Comparison of ENCODE assay signal across 11 cellular contexts in genomic region chr11:66328036-66328306, GRCh38. TPM values are rescaled to one million over a fixed set of nuclear protein-coding genes. Genes with fewer than 3 reads are reported as not detected.
DNase-seq lines count a peak whose midpoint lies in the region; ATAC-seq and TF ChIP-seq lines count a peak whose summit lies in the region.
"Had no signal": no experiment of that assay in that cellular context is flagged by ENCODE, and none has a peak within 500 bp of the region (broad histone marks: within the 10 kb centered on the region; RNA-seq: fewer than 3 reads in every experiment).

No MANE protein-coding gene starts in this region.

- no peak overlapping the region for H2AFZ ChIP-seq in hepatocyte

- CTCF ChIA-PET in MCF 10A (lab: Yijun Ruan, JAX), result no interaction called here
- CTCF ChIA-PET in activated CD8-positive, alpha-beta T cell treated with anti-CD3 and anti-CD28 coated beads, Interleukin-2, amount 10 ng/mL, durations not matched to agents 7 days and 5 days (lab: Charles Lee), result no interaction called here

- peaks cover 0 to 3% of the 10 kb centered on the region in 2 donors for H3K4me1 ChIP-seq in breast epithelium
- H3K4me1 ChIP-seq in hepatocyte (ENCODE audit: insufficient read depth), result peaks cover 46% of the 10 kb centered on the region

- H3K27ac Mint-ChIP-seq in MCF 10A (ENCODE audit: low read depth, unreplicated experiment) (peak overlapping the region; percentile 4), type B pancreatic cell (peak overlapping the region; percentile 46)
- peak overlapping the region; percentile 85 for H3K27ac Mint-ChIP-seq in activated CD8-positive, alpha-beta T cell treated with anti-CD3 and anti-CD28 coated beads, Interleukin-2, amount 10 ng/mL, durations not matched to agents 7 days and 5 days

- H3K9me2 ChIP-seq in hepatocyte (replicated peaks; ENCODE audit: insufficient read depth), result no peaks in the 10 kb centered on the region

- peak overlapping the region; percentile 68 for H3K4me2 ChIP-seq in hepatocyte

- BruUV-seq in MCF 10A (replicated peaks; lab: Mats Ljungman, UMichigan), result no TSS peak

- H3K36me3 ChIP-seq in breast epithelium (no peaks in the 10 kb centered on the region), hepatocyte (replicated peaks; ENCODE audit: insufficient read depth, low read depth) (no peaks in the 10 kb centered on the region)

- H3K27me3 Mint-ChIP-seq in MCF 10A (ENCODE audit: insufficient read depth, unreplicated experiment), result no peaks in the 10 kb centered on the region
- H3K27me3 Mint-ChIP-seq in activated CD8-positive, alpha-beta T cell treated with anti-CD3 and anti-CD28 coated beads, Interleukin-2, amount 10 ng/mL, durations not matched to agents 7 days and 5 days (ENCODE audit: low read depth), result no peaks in the 10 kb centered on the region
- no peaks in the 10 kb centered on the region for H3K27me3 Mint-ChIP-seq in type B pancreatic cell

- WGBS in hepatocyte (ENCODE audit: low lambda C conversion rate, missing lambda C conversion rate), result 86% methylated on average over 2 of the region's 2 CpGs

- no peaks in the 10 kb centered on the region for H4K20me1 ChIP-seq in hepatocyte (ENCODE audit: insufficient read depth, poor library complexity, severe bottlenecking)

- H3K36me3 Mint-ChIP-seq in MCF 10A (ENCODE audit: insufficient read depth, unreplicated experiment) (peaks cover 18% of the 10 kb centered on the region), type B pancreatic cell (no peaks in the 10 kb centered on the region)
- H3K36me3 Mint-ChIP-seq in activated CD8-positive, alpha-beta T cell treated with anti-CD3 and anti-CD28 coated beads, Interleukin-2, amount 10 ng/mL, durations not matched to agents 7 days and 5 days (ENCODE audit: low read depth), result no peaks in the 10 kb centered on the region

- intact Hi-C loops in MCF 10A (cut with micrococcal nuclease) (loop anchor here (1.0 kb wide), 3 partner anchors 8 to 61 kb away; partner anchors contain the start of gene RIN1), breast epithelium (cut with DNase I; ENCODE audit: low total_unique reads) (no loop called here)

- no peak for TF ChIP-seq POLR2A in breast epithelium (IDR thresholded peaks at IDR 0.05)

- H3K27me3 ChIP-seq in breast epithelium (no peaks in the 10 kb centered on the region), hepatocyte (no peaks in the 10 kb centered on the region)

- no peak for TF ChIP-seq CTCF in MCF 10A (IDR thresholded peaks at IDR 0.05; ENCODE audit: unreplicated experiment)
- TF ChIP-seq CTCF in breast epithelium (IDR thresholded peaks at IDR 0.05), result no peak
- TF ChIP-seq CTCF in hepatocyte (IDR thresholded peaks at IDR 0.05; ENCODE audit: poor library complexity), result no peak
- TF ChIP-seq CTCF in type B pancreatic cell (conservative IDR thresholded peaks at IDR 0.05), result no peak

- H3K9me3 Mint-ChIP-seq in MCF 10A (ENCODE audit: unreplicated experiment), result no peaks in the 10 kb centered on the region
- H3K9me3 Mint-ChIP-seq in activated CD8-positive, alpha-beta T cell treated with anti-CD3 and anti-CD28 coated beads, Interleukin-2, amount 10 ng/mL, durations not matched to agents 7 days and 5 days (ENCODE audit: insufficient read depth), result no peaks in the 10 kb centered on the region
- H3K9me3 Mint-ChIP-seq in type B pancreatic cell, result no peaks in the 10 kb centered on the region
- H3K9me3 Mint-ChIP-seq: CD14-positive monocyte had no signal

- POLR2A ChIA-PET in MCF 10A (lab: Yijun Ruan, JAX), result interaction anchor here (1.6 kb wide), 1 partner anchor 16 kb away, joined by 16 read pairs; no protein-coding TSS in a partner anchor
- POLR2A ChIA-PET in activated CD8-positive, alpha-beta T cell treated with anti-CD3 and anti-CD28 coated beads, Interleukin-2, amount 10 ng/mL, durations not matched to agents 7 days and 5 days (lab: Charles Lee), result no interaction called here

- H3K79me2 ChIP-seq in hepatocyte, result no peaks in the 10 kb centered on the region

- H3K4me3 ChIP-seq in breast epithelium, result no peak overlapping the region
- H3K4me3 ChIP-seq in hepatocyte, result no peak overlapping the region

- ATAC-seq in activated CD8-positive, alpha-beta T cell treated with anti-CD3 and anti-CD28 coated beads, Interleukin-2, amount 10 ng/mL, durations not matched to agents 7 days and 5 days, result peak; percentile 54
- ATAC-seq in GM18868 (IDR thresholded peaks at IDR 0.05; ENCODE audit: unreplicated experiment), result no peak

- H3K4me1 Mint-ChIP-seq in MCF 10A (ENCODE audit: insufficient read depth, unreplicated experiment) (peaks cover 50% of the 10 kb centered on the region), type B pancreatic cell (ENCODE audit: unreplicated experiment) (peaks cover 30% of the 10 kb centered on the region)
- peaks cover 61% of the 10 kb centered on the region for H3K4me1 Mint-ChIP-seq in activated CD8-positive, alpha-beta T cell treated with anti-CD3 and anti-CD28 coated beads, Interleukin-2, amount 10 ng/mL, durations not matched to agents 7 days and 5 days (ENCODE audit: low read depth)

- peak overlapping the region in 1 of 2 donors; percentile 91 for H3K27ac ChIP-seq in breast epithelium
- H3K27ac ChIP-seq in hepatocyte, result peak overlapping the region; percentile 94

- H3K9me3 ChIP-seq in breast epithelium (no peaks in the 10 kb centered on the region), hepatocyte (ENCODE audit: low read depth) (no peaks in the 10 kb centered on the region)

- DNase-seq in MCF 10A (ENCODE audit: unreplicated experiment) (no peak), breast epithelium (ENCODE audit: low spot score in 2 of 2) (no peak), hepatocyte (ENCODE audit: low spot score) (no peak), type B pancreatic cell (ENCODE audit: extremely low spot score, unreplicated experiment) (no peak), UCSD-AML1 (lab: John Stamatoyannopoulos, UW; ENCODE audit: unreplicated experiment) (no peak), AG08396 (ENCODE audit: low spot score) (no peak)
- DNase-seq in activated CD8-positive, alpha-beta T cell treated with anti-CD3 and anti-CD28 coated beads, Interleukin-2, amount 10 ng/mL, durations not matched to agents 7 days and 5 days, result peak; percentile 60

- H3K4me3 Mint-ChIP-seq in MCF 10A (ENCODE audit: unreplicated experiment) (no peak overlapping the region), type B pancreatic cell (no peak overlapping the region)
- H3K4me3 Mint-ChIP-seq in activated CD8-positive, alpha-beta T cell treated with anti-CD3 and anti-CD28 coated beads, Interleukin-2, amount 10 ng/mL, durations not matched to agents 7 days and 5 days, result no peak overlapping the region

RNA-seq across cellular contexts. Expression of gene RIN1, which starts 8.3 kb away (rescaled TPM):
- total RNA-seq in MCF 10A (2022), result 38.7 and 50.2 TPM in 2 replicates
- total RNA-seq in breast epithelium, result 1 to 10 TPM; 3.2 to 6.6 (median 5.2) TPM
- total RNA-seq in activated CD8-positive, alpha-beta T cell treated with anti-CD3 and anti-CD28 coated beads, Interleukin-2, amount 10 ng/mL, durations not matched to agents 7 days and 5 days, result 1 to 10 TPM; 1.3 TPM
- 4.3 and 6.2 TPM in 2 replicates for total RNA-seq in hepatocyte
- 9.5 and 12.8 TPM in 2 replicates for polyA plus RNA-seq in hepatocyte
- total RNA-seq in type B pancreatic cell (ENCODE audit: low replicate concordance), result 2.8 and 9.5 TPM in 2 replicates

RNA-seq across cellular contexts. Expression of gene CD248, which starts 11.1 kb away (rescaled TPM):
- not detected in 2 replicates for total RNA-seq in MCF 10A (2022)
- total RNA-seq in breast epithelium, result 10 to 100 TPM; 17.3 to 69.1 (median 24.9) TPM
- 10 to 100 TPM; 79.5 to 80.8 TPM for total RNA-seq in activated CD8-positive, alpha-beta T cell treated with anti-CD3 and anti-CD28 coated beads, Interleukin-2, amount 10 ng/mL, durations not matched to agents 7 days and 5 days
- total RNA-seq in hepatocyte, result 19.9 and 24.6 TPM in 2 replicates
- polyA plus RNA-seq in hepatocyte, result 210 and 250 TPM in 2 replicates
- 0.76 and 31.9 TPM in 2 replicates for total RNA-seq in type B pancreatic cell (ENCODE audit: low replicate concordance)
- total RNA-seq: M059J, SK-MEL-5 had no signal

RNA-seq across cellular contexts. Expression of gene BRMS1, which starts 16.9 kb away (rescaled TPM):
- total RNA-seq in MCF 10A (2022) (53.2 and 55.4 TPM in 2 replicates), breast epithelium (10 to 100 TPM; 52.0 to 61.6 (median 54.3) TPM), hepatocyte (34.5 and 39.7 TPM in 2 replicates), type B pancreatic cell (ENCODE audit: low replicate concordance) (35.1 and 42.4 TPM in 2 replicates)
- total RNA-seq in activated CD8-positive, alpha-beta T cell treated with anti-CD3 and anti-CD28 coated beads, Interleukin-2, amount 10 ng/mL, durations not matched to agents 7 days and 5 days, result 10 to 100 TPM; 53.2 to 57.1 TPM
- 48.6 and 54.0 TPM in 2 replicates for polyA plus RNA-seq in hepatocyte

RNA-seq across cellular contexts. Expression of gene B4GAT1, which starts 19.5 kb away (rescaled TPM):
- 6.7 and 8.6 TPM in 2 replicates for total RNA-seq in MCF 10A (2022)
- 10 to 100 TPM; 20.0 to 35.4 (median 30.1) TPM for total RNA-seq in breast epithelium
- 1 to 10 TPM; 7.6 TPM for total RNA-seq in activated CD8-positive, alpha-beta T cell treated with anti-CD3 and anti-CD28 coated beads, Interleukin-2, amount 10 ng/mL, durations not matched to agents 7 days and 5 days
- 41.5 and 41.9 TPM in 2 replicates for total RNA-seq in hepatocyte
- 37.4 and 40.8 TPM in 2 replicates for polyA plus RNA-seq in hepatocyte
- total RNA-seq in type B pancreatic cell (ENCODE audit: low replicate concordance), result 16.0 and 31.9 TPM in 2 replicates

RNA-seq across cellular contexts. Expression of gene TMEM151A, which starts 36.3 kb away (rescaled TPM):
- total RNA-seq in MCF 10A (2022), result 0.12 TPM in 1 of 2 replicates, not detected in the other
- 1 to 10 TPM in 1 of 3 donors, under 1 TPM in 2; 0.16 to 1.6 (median 0.33) TPM for total RNA-seq in breast epithelium
- total RNA-seq in activated CD8-positive, alpha-beta T cell treated with anti-CD3 and anti-CD28 coated beads, Interleukin-2, amount 10 ng/mL, durations not matched to agents 7 days and 5 days, result not detected
- total RNA-seq in hepatocyte, result 20.6 and 21.4 TPM in 2 replicates
- 36.4 and 48.6 TPM in 2 replicates for polyA plus RNA-seq in hepatocyte
- total RNA-seq in type B pancreatic cell (ENCODE audit: low replicate concordance), result 2.1 and 2.6 TPM in 2 replicates
- total RNA-seq: M059J had no signal
- polyA plus RNA-seq: CD14-positive monocyte had no signal

Comparison
In these comparisons a context has a peak if more than half of its experiments do, and no peak if none do; other contexts are left out.
1. H3K27ac Mint-ChIP-seq: peak in every context shown above with its lines; median percentile 85 in activated CD8-positive, alpha-beta T cell treated with anti-CD3 and anti-CD28 coated beads, Interleukin-2, amount 10 ng/mL, durations not matched to agents 7 days and 5 days; 46 in type B pancreatic cell; 4 in MCF 10A.